Comparison of ENCODE assay signal across 1 cellular context in genomic region chr6:35327349-35328027, GRCh38.
A peak's percentile ranks its signal among the peaks of the same experiment; 100 is the strongest.
TF ChIP-seq lines count a peak whose summit lies in the region.

No MANE protein-coding gene starts in this region.

TF ChIP-seq in HepG2, 621 proteins besides CTCF, POLR2A, EP300 and RAD21 (continued from another document and continues in another):
- no peak for TF ChIP-seq GMEB1 (CRISPR knock-in tag; IDR thresholded peaks at IDR 0.05; ENCODE audit: borderline replicate concordance)
- TF ChIP-seq TRAFD1 (CRISPR knock-in tag; IDR thresholded peaks at IDR 0.05; ENCODE audit: borderline replicate concordance): no peak
- TF ChIP-seq ATF4 (CRISPR knock-in tag; IDR thresholded peaks at IDR 0.05): no peak
- TF ChIP-seq PCBP1 (IDR thresholded peaks at IDR 0.05; ENCODE audit: borderline replicate concordance, low read depth, low read length): no peak
- no peak for TF ChIP-seq NFYB (CRISPR knock-in tag; IDR thresholded peaks at IDR 0.05)
- no peak for TF ChIP-seq BCLAF1 (IDR thresholded peaks at IDR 0.05)
- TF ChIP-seq PTBP1 (IDR thresholded peaks at IDR 0.05; ENCODE audit: low read depth, low read length, poor library complexity, severe bottlenecking): no peak
- peak; percentile 73 for TF ChIP-seq XRCC5 (optimal IDR thresholded peaks at IDR 0.05; ENCODE audit: low read length)
- TF ChIP-seq MAFG (CRISPR knock-in tag; IDR thresholded peaks at IDR 0.05): no peak
- TF ChIP-seq ZNF589 (CRISPR knock-in tag; conservative IDR thresholded peaks at IDR 0.05): no peak
- TF ChIP-seq NCOR1 (IDR thresholded peaks at IDR 0.05; ENCODE audit: borderline replicate concordance, low read length): no peak
- TF ChIP-seq ZNF597 (CRISPR knock-in tag; IDR thresholded peaks at IDR 0.05): no peak
- TF ChIP-seq ZNF501 (CRISPR knock-in tag; IDR thresholded peaks at IDR 0.05): peak; percentile 45; the same call in 1 of the 2 replicates
- no peak for TF ChIP-seq SOX6 (IDR thresholded peaks at IDR 0.05)
- 0 out of 2 replicates have a peak, but pooled peaks have one; percentile 19 for TF ChIP-seq SOX6 (CRISPR knock-in tag; IDR thresholded peaks at IDR 0.05)
- TF ChIP-seq ZC3H4 (CRISPR knock-in tag; IDR thresholded peaks at IDR 0.05; ENCODE audit: borderline replicate concordance): no peak
- TF ChIP-seq ZNF512B (CRISPR knock-in tag; IDR thresholded peaks at IDR 0.05; ENCODE audit: borderline replicate concordance): no peak
- no peak for TF ChIP-seq ZBTB10 (CRISPR knock-in tag; IDR thresholded peaks at IDR 0.05; ENCODE audit: borderline replicate concordance)
- TF ChIP-seq RCOR2 (CRISPR knock-in tag; IDR thresholded peaks at IDR 0.05): no peak
- peak; percentile 46; the same call in 1 of the 2 replicates for TF ChIP-seq FOXC1 (CRISPR knock-in tag; IDR thresholded peaks at IDR 0.05; ENCODE audit: borderline replicate concordance)
- TF ChIP-seq GFI1 (CRISPR knock-in tag; IDR thresholded peaks at IDR 0.05; ENCODE audit: borderline replicate concordance): no peak
- TF ChIP-seq HNRNPLL (IDR thresholded peaks at IDR 0.05; ENCODE audit: low read depth, low read length, poor library complexity, severe bottlenecking): no peak
- TF ChIP-seq KDM4B (CRISPR knock-in tag; IDR thresholded peaks at IDR 0.05): peak; percentile 29; the same call in 1 of the 2 replicates
- no peak for TF ChIP-seq ZMAT5 (CRISPR knock-in tag; IDR thresholded peaks at IDR 0.05; ENCODE audit: borderline replicate concordance, low read depth)
- no peak for TF ChIP-seq HBP1 (CRISPR knock-in tag; IDR thresholded peaks at IDR 0.05; ENCODE audit: low read depth)
- TF ChIP-seq MLLT10 (CRISPR knock-in tag; IDR thresholded peaks at IDR 0.05): no peak
- TF ChIP-seq KMT2A (CRISPR knock-in tag; IDR thresholded peaks at IDR 0.05): 0 out of 2 replicates have a peak, but pooled peaks have one; percentile 9
- TF ChIP-seq GLI4 (CRISPR knock-in tag; IDR thresholded peaks at IDR 0.05; ENCODE audit: borderline replicate concordance): no peak
- TF ChIP-seq ZNF570 (CRISPR knock-in tag; IDR thresholded peaks at IDR 0.05; ENCODE audit: borderline replicate concordance): no peak
- no peak for TF ChIP-seq ATF7 (IDR thresholded peaks at IDR 0.05)
- no peak for TF ChIP-seq ATF7 (CRISPR knock-in tag; IDR thresholded peaks at IDR 0.05)
